In the genomic region with DNA sequence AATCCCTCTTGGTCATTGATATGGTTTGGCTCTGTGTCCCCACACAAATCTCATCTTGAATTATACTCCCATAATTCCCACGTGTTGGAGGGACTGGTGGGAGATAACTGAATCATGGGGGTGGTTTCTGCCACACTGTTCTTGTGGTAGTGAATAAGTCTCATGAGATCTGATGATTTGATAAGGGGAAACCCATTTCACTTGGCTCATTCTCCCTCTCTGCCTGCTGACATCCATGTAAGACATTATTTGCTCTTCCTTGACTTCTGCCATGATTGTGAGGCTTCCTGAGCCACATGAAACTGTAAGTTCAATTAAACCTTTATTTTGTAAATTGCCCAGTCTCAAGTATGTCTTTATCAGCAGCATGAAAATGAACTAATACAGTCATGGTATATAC, we compare ENCODE assay signal across 2 cellular contexts.
TF ChIP-seq lines count a peak whose summit lies in the region.

No MANE protein-coding gene starts in this region.

TF ChIP-seq in IMR-90, 13 proteins besides CTCF, POLR2A, EP300 and RAD21:
- TF ChIP-seq, protein P1, sequence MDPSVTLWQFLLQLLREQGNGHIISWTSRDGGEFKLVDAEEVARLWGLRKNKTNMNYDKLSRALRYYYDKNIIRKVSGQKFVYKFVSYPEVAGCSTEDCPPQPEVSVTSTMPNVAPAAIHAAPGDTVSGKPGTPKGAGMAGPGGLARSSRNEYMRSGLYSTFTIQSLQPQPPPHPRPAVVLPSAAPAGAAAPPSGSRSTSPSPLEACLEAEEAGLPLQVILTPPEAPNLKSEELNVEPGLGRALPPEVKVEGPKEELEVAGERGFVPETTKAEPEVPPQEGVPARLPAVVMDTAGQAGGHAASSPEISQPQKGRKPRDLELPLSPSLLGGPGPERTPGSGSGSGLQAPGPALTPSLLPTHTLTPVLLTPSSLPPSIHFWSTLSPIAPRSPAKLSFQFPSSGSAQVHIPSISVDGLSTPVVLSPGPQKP (IDR thresholded peaks at IDR 0.05; ENCODE audit: borderline replicate concordance, low read depth, low read length), result no peak
- TF ChIP-seq FOS (IDR thresholded peaks at IDR 0.05; ENCODE audit: low read depth, low read length), result no peak
- TF ChIP-seq SMC3 (IDR thresholded peaks at IDR 0.05; ENCODE audit: low read depth, low read length), result no peak
- no peak for TF ChIP-seq RFX5 (IDR thresholded peaks at IDR 0.05; ENCODE audit: low read depth, low read length)
- no peak for TF ChIP-seq NFE2L2 (IDR thresholded peaks at IDR 0.05; ENCODE audit: low read depth, low read length)
- no peak for TF ChIP-seq BHLHE40 (IDR thresholded peaks at IDR 0.05; ENCODE audit: low read depth, low read length)
- TF ChIP-seq CEBPB (IDR thresholded peaks at IDR 0.05; ENCODE audit: low read depth, low read length), result no peak
- TF ChIP-seq RCOR1 (IDR thresholded peaks at IDR 0.05; ENCODE audit: insufficient replicate concordance, low read length), result no peak
- no peak for TF ChIP-seq CHD1 (IDR thresholded peaks at IDR 0.05; ENCODE audit: low read depth, low read length)
- TF ChIP-seq, protein P2, sequence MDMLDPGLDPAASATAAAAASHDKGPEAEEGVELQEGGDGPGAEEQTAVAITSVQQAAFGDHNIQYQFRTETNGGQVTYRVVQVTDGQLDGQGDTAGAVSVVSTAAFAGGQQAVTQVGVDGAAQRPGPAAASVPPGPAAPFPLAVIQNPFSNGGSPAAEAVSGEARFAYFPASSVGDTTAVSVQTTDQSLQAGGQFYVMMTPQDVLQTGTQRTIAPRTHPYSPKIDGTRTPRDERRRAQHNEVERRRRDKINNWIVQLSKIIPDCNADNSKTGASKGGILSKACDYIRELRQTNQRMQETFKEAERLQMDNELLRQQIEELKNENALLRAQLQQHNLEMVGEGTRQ (IDR thresholded peaks at IDR 0.05; ENCODE audit: low read depth, low read length), result no peak
- no peak for TF ChIP-seq MXI1 (IDR thresholded peaks at IDR 0.05; ENCODE audit: borderline replicate concordance, low read depth, low read length)
- TF ChIP-seq MAFK (IDR thresholded peaks at IDR 0.05; ENCODE audit: low read depth, low read length), result no peak
- TF ChIP-seq MAZ (IDR thresholded peaks at IDR 0.05; ENCODE audit: borderline replicate concordance, low read depth, low read length), result no peak
TF ChIP-seq in IMR-90: peak in this region for 0.

TF ChIP-seq in K562, 482 proteins besides CTCF, POLR2A, EP300 and RAD21:
- TF ChIP-seq SPI1 (IDR thresholded peaks at IDR 0.05; ENCODE audit: borderline replicate concordance, low read depth, low read length) (no peak), ZNF431 (CRISPR knock-in tag; IDR thresholded peaks at IDR 0.05) (peak; percentile 97), RBM34 (IDR thresholded peaks at IDR 0.05; ENCODE audit: borderline replicate concordance, insufficient read depth, low read length) (no peak)
TF ChIP-seq in K562: peak in this region for 1.
